33 cellular contexts compared by ENCODE assay signal in genomic region chr21:31744162-31744800, GRCh38. TPM values are rescaled to one million over a fixed set of nuclear protein-coding genes. Genes with fewer than 3 reads are reported as not detected.
DNase-seq lines count a peak whose midpoint lies in the region; ATAC-seq, FAIRE-seq and TF ChIP-seq lines count a peak whose summit lies in the region.
"Had no signal": no experiment of that assay in that cellular context is flagged by ENCODE, and none has a peak within 500 bp of the region (broad histone marks: within the 10 kb centered on the region; RNA-seq: fewer than 3 reads in every experiment).

No MANE protein-coding gene starts in this region.

- DNase-seq in SIG-M5 treated with dmso at 0.1 percent for 504 hours (lab: John Stamatoyannopoulos, UW; ENCODE audit: unreplicated experiment) (peak; percentile 48), SIG-M5 (lab: John Stamatoyannopoulos, UW) (no peak), MV-4-11 (lab: John Stamatoyannopoulos, UW) (peak; percentile 77), GM12878 (ENCODE audit: low read depth, low spot score) (no peak), NCI-H1048 (lab: John Stamatoyannopoulos, UW) (no peak)
- no peak for DNase-seq in stimulated activated naive CD4-positive, alpha-beta T cell (lab: John Stamatoyannopoulos, UW)
- DNase-seq: 8988T; activated CD4-positive, alpha-beta memory T cell treated with anti-CD3 and anti-CD28 coated beads for 36 hours; activated CD4-positive, alpha-beta T cell treated with anti-CD3 and anti-CD28 coated beads for 1 hour; activated T-cell treated with anti-CD3 and anti-CD28 coated beads, Interleukin-2, amount 50 U/mL, for 72 hours; DMS 273 treated with DMSO at 0.1 percent for 48 hours; effector memory CD8-positive, alpha-beta T cell; foreskin keratinocyte; head of caudate nucleus; IMR-90; NCI-H1436 treated with DMSO at 0.1 percent for 48 hours; NCI-H2107; NCI-H345; pancreas; retina; SK-N-SH; stimulated activated naive CD4-positive, alpha-beta T cell treated with Interleukin-2 at 50 U/mL for 16 hours; upper lobe of left lung had no signal

- intact Hi-C loops in GM12878 (cut with micrococcal nuclease; ENCODE audit: unreplicated experiment): no loop called here

- 27% methylated on average over 5 of the region's 5 CpGs for WGBS in GM12878 (ENCODE audit: insufficient coverage, insufficient replicate concordance, low lambda C conversion rate, missing lambda C conversion rate)

- no peak for TF ChIP-seq RAD21 in GM12878 (IDR thresholded peaks at IDR 0.05; ENCODE audit: insufficient read depth, low read depth, low read length)

- H3K4me2 ChIP-seq in GM12878 (ENCODE audit: control insufficient read depth, insufficient read depth): no peak overlapping the region
- H3K4me2 ChIP-seq: neural progenitor cell, SK-N-SH had no signal

- ATAC-seq in GM12878 (no peak), GM19463 (IDR thresholded peaks at IDR 0.05; ENCODE audit: unreplicated experiment) (no peak), HG02763 (IDR thresholded peaks at IDR 0.05; ENCODE audit: unreplicated experiment) (no peak)
- ATAC-seq: activated T-cell treated with anti-CD3 and anti-CD28 coated beads, Interleukin-2, amount 50 U/mL, for 72 hours; effector memory CD8-positive, alpha-beta T cell; foreskin keratinocyte; HCT116; pancreas had no signal

- no peaks in the 10 kb centered on the region for H3K79me2 ChIP-seq in GM12878 (ENCODE audit: control insufficient read depth, insufficient read depth, low read length)

- no peak for FAIRE-seq in GM12878 (lab: Jason Lieb, UNC)
- FAIRE-seq: pancreas had no signal

- no peaks in the 10 kb centered on the region for H3K4me1 ChIP-seq in GM12878 (ENCODE audit: control insufficient read depth, insufficient read depth, low read length)
- H3K4me1 ChIP-seq: ascending aorta, foreskin keratinocyte, neural progenitor cell, pancreas, suprapubic skin, upper lobe of left lung had no signal

- H3K4me3 ChIP-seq in GM12878: no peak overlapping the region
- H3K4me3 ChIP-seq: ascending aorta, cardiac muscle cell, coronary artery, neural progenitor cell, pancreas, skin epidermis, suprapubic skin, upper lobe of left lung had no signal

- no peak for TF ChIP-seq CTCF in GM12878 (IDR thresholded peaks at IDR 0.05 in 2 of 3, conservative IDR thresholded peaks at IDR 0.05 in 1 of 3; ENCODE audit: control insufficient read depth in 2 of 3, extremely low read depth in 1 of 3, insufficient read depth in 1 of 3, low read depth in 3 of 3, low read length in 3 of 3)

- SMC1A ChIA-PET in GM12878 (lab: Charles Lee; ENCODE audit: uncharacterized antibody, unreplicated experiment): interaction anchor here (1.9 kb wide), 1 partner anchor 28 kb away, joined by 4 read pairs; no protein-coding TSS in a partner anchor

- no peak for TF ChIP-seq EP300 in GM12878 (IDR thresholded peaks at IDR 0.05; ENCODE audit: borderline replicate concordance in 1 of 2, control insufficient read depth in 1 of 2, low read depth in 2 of 2, low read length in 2 of 2)

- no peaks in the 10 kb centered on the region for H4K20me1 ChIP-seq in GM12878 (ENCODE audit: control insufficient read depth, insufficient read depth)

- H2AFZ ChIP-seq in GM12878 (ENCODE audit: control insufficient read depth, low read depth, low read length): no peak overlapping the region
- H2AFZ ChIP-seq: neural progenitor cell had no signal

- no peak overlapping the region for H3K27ac ChIP-seq in GM12878 (ENCODE audit: control insufficient read depth, insufficient read depth)
- H3K27ac ChIP-seq: ascending aorta, cardiac muscle cell, coronary artery, foreskin keratinocyte, neural progenitor cell, pancreas, RWPE1, skin epidermis, suprapubic skin, upper lobe of left lung had no signal

- no TSS peak for BruUV-seq in GM12878 (replicated peaks; lab: Mats Ljungman, UMichigan)

- CTCF ChIA-PET in GM12878 (lab: Yijun Ruan, JAX): interaction anchor here (0.6 kb wide), 1 partner anchor 38 kb away, joined by 3 read pairs; no protein-coding TSS in a partner anchor

- in situ Hi-C loops in GM12878 (cut with MboI): no loop called here

- H3K27me3 ChIP-seq in GM12878 (replicated peaks in 1 of 2; ENCODE audit: control insufficient read depth in 2 of 2, insufficient read depth in 2 of 2, low read length in 1 of 2): no peaks in the 10 kb centered on the region
- H3K27me3 ChIP-seq: ascending aorta, cardiac muscle cell, foreskin keratinocyte, neural progenitor cell, pancreas, suprapubic skin, upper lobe of left lung had no signal

- no peaks in the 10 kb centered on the region for H3K36me3 ChIP-seq in GM12878 (ENCODE audit: control insufficient read depth in 2 of 2, insufficient read depth in 2 of 2, low read length in 1 of 2)
- H3K36me3 ChIP-seq: ascending aorta, cardiac muscle cell, neural progenitor cell, pancreas, suprapubic skin, upper lobe of left lung had no signal

- no peak overlapping the region for H3K9ac ChIP-seq in GM12878 (ENCODE audit: control insufficient read depth, insufficient read depth, low read length)
- H3K9ac ChIP-seq: neural progenitor cell, SK-N-SH had no signal

- TF ChIP-seq POLR2A in GM12878 (IDR thresholded peaks at IDR 0.05; ENCODE audit: low read depth, low read length): no peak

- POLR2A ChIA-PET in GM12878 (lab: Charles Lee): no interaction called here

- no peaks in the 10 kb centered on the region; the same call in none of the 3 replicates for H3K9me3 ChIP-seq in GM12878 (replicated peaks; ENCODE audit: control insufficient read depth, insufficient read depth, low read length)
- H3K9me3 ChIP-seq: ascending aorta, pancreas, SK-N-SH, suprapubic skin, upper lobe of left lung had no signal

- RAD21 ChIA-PET in GM12878 (lab: Charles Lee; ENCODE audit: unreplicated experiment): no interaction called here

TF ChIP-seq in GM12878, 131 proteins besides CTCF, POLR2A, EP300 and RAD21:
- TF ChIP-seq CBX5 (IDR thresholded peaks at IDR 0.05; ENCODE audit: low read depth) (no peak), SKIL (IDR thresholded peaks at IDR 0.05; ENCODE audit: low read depth, poor library complexity, severe bottlenecking) (no peak), CREB1 (IDR thresholded peaks at IDR 0.05; ENCODE audit: low read depth) (no peak), ZBED1 (IDR thresholded peaks at IDR 0.05; ENCODE audit: borderline replicate concordance) (no peak), RUNX3 (IDR thresholded peaks at IDR 0.05; ENCODE audit: low read length) (0 out of 2 replicates have a peak, but pooled peaks have one; percentile 8)

RNA-seq across cellular contexts. Expression of gene SCAF4, which starts 12.4 kb away (rescaled TPM):
- 82.4 and 89.4 TPM in 2 replicates for total RNA-seq in GM12878 (2013; cell fraction: nucleolus; rRNA removed)
- total RNA-seq in GM12878 (2014; rRNA removed) (7.8 and 12.0 TPM in 2 replicates), GM12878 (2014; rRNA removed; fragmentation: Illumina TruSeq; extraction: Trizol) (11.2 and 12.0 TPM in 2 replicates), GM12878 (2021) (44.8 and 49.3 TPM in 2 replicates)
- polyA plus RNA-seq in GM12878 (2011; ENCODE audit: low read depth): 14.9 TPM
- polyA plus RNA-seq in GM12878 (2011; rRNA removed) (14.5 TPM in 2 replicates), GM12878 (2014; fragmentation: Illumina TruSeq; extraction: Trizol) (34.7 and 39.1 TPM in 2 replicates), GM12878 (2014; fragmentation: Nextera tagmentation; extraction: Ambion mirVana) (1 to 10 TPM; 4.3 to 4.6 TPM), GM12878 (2014; rRNA removed) (17.4 and 22.8 TPM in 2 replicates), GM12878 (2016; fragmentation: Nextera tagmentation; extraction: Ambion mirVana) (10 to 100 TPM; 39.7 to 42.3 TPM)
- polyA plus RNA-seq in GM12878 (2011; cell fraction: cytosol; rRNA removed): 10.0 and 15.1 TPM in 2 replicates
- 44.6 and 54.9 TPM in 2 replicates for polyA plus RNA-seq in GM12878 (2011; cell fraction: nucleus; rRNA removed)
- 19.6 and 23.9 TPM in 2 replicates for polyA plus RNA-seq in GM12878 (2012)
- polyA minus RNA-seq in GM12878 (2011; rRNA and poly(A)+ RNA removed): 24.1 and 27.7 TPM in 2 replicates
- polyA minus RNA-seq in GM12878 (2011; cell fraction: cytosol; rRNA and poly(A)+ RNA removed): 10.6 and 10.8 TPM in 2 replicates
- polyA minus RNA-seq in GM12878 (2011; cell fraction: nucleus; rRNA and poly(A)+ RNA removed): 43.5 and 72.9 TPM in 2 replicates

Comparison
In these comparisons a context has a peak if more than half of its experiments do, and no peak if none do; other contexts are left out.
1. DNase-seq: peak in SIG-M5 treated with dmso at 0.1 percent for 504 hours (single experiment) and MV-4-11 (single experiment); none in SIG-M5 (single experiment), GM12878 (single experiment), stimulated activated naive CD4-positive, alpha-beta T cell (0 of 6) and NCI-H1048 (single experiment).